Comparison of ENCODE assay signal across 1 cellular context in genomic region chrX:149867488-149867887, GRCh38.
TF ChIP-seq lines count a peak whose summit lies in the region.

No MANE protein-coding gene starts in this region.

TF ChIP-seq in K562, 482 proteins besides CTCF, POLR2A, EP300 and RAD21 (continued from another document):
- TF ChIP-seq C11orf30 (IDR thresholded peaks at IDR 0.05; ENCODE audit: low read depth) (peak; percentile 49), DIDO1 (tag; IDR thresholded peaks at IDR 0.05; ENCODE audit: low read depth) (no peak), MAFG (tag; conservative IDR thresholded peaks at IDR 0.05) (peak; percentile 62)
